ENCODE assay signal across 8 cellular contexts in genomic region chr2:20584637-20585321, GRCh38.
A peak's percentile ranks its signal among the peaks of the same experiment; 100 is the strongest.
DNase-seq lines count a peak whose midpoint lies in the region; ATAC-seq and TF ChIP-seq lines count a peak whose summit lies in the region.

No MANE protein-coding gene starts in this region.

- H3K9me3 ChIP-seq in right atrium auricular region = peaks cover 0 to 6% of the 10 kb centered on the region in 2 donors

- H3K4me3 ChIP-seq in right atrium auricular region (no peak overlapping the region), retinal pigment epithelial cell (ENCODE audit: low read length) (no peak overlapping the region)

- no peaks in the 10 kb centered on the region for H3K36me3 ChIP-seq in right atrium auricular region

- H3K4me1 ChIP-seq in right atrium auricular region = peaks cover 0 to 69% of the 10 kb centered on the region in 2 donors

- peak; percentile 92 for DNase-seq in GM04504 (ENCODE audit: low read depth)
- DNase-seq in right atrium auricular region (ENCODE audit: low spot score) = no peak
- DNase-seq in retinal pigment epithelial cell (ENCODE audit: low read depth) = peak; percentile 98
- no peak for DNase-seq in NCI-H1694 (lab: John Stamatoyannopoulos, UW)
- no peak for DNase-seq in activated T-helper 1 cell treated with anti-CD3 and anti-CD28 coated beads, Interleukin-12 subunit alpha, Interleukin-12 subunit beta, Interleukin-2, Interleukin-4 antibody, amounts not matched to agents 30 ng/mL and 10 ng/mL and 1 ng/mL, durations not matched to agents 14 hours and 24 hours and 36 hours (ENCODE audit: low spot score)
- DNase-seq in natural killer cell = no peak

- H3K4me3 Mint-ChIP-seq in activated T-helper 1 cell treated with anti-CD3 and anti-CD28 coated beads, Interleukin-12 subunit alpha, Interleukin-12 subunit beta, Interleukin-2, Interleukin-4 antibody, amounts not matched to agents 30 ng/mL and 10 ng/mL and 1 ng/mL, durations not matched to agents 14 hours and 24 hours and 36 hours = no peak overlapping the region
- H3K4me3 Mint-ChIP-seq in natural killer cell = no peak overlapping the region

- no peak overlapping the region for H3K27ac Mint-ChIP-seq in activated T-helper 1 cell treated with anti-CD3 and anti-CD28 coated beads, Interleukin-12 subunit alpha, Interleukin-12 subunit beta, Interleukin-2, Interleukin-4 antibody, amounts not matched to agents 30 ng/mL and 10 ng/mL and 1 ng/mL, durations not matched to agents 14 hours and 24 hours and 36 hours
- peak overlapping the region in 1 of 2 donors; percentile 33 for H3K27ac Mint-ChIP-seq in natural killer cell

- H3K27ac ChIP-seq in angular gyrus (ENCODE audit: low read depth, low read length) (peak overlapping the region; percentile 67), right atrium auricular region (peak overlapping the region; percentile 49 to 71)

- no peak for ATAC-seq in HG02610 (IDR thresholded peaks at IDR 0.05; ENCODE audit: unreplicated experiment)
- ATAC-seq in natural killer cell = no peak

- peaks cover 5% of the 10 kb centered on the region for H3K9me3 Mint-ChIP-seq in activated T-helper 1 cell treated with anti-CD3 and anti-CD28 coated beads, Interleukin-12 subunit alpha, Interleukin-12 subunit beta, Interleukin-2, Interleukin-4 antibody, amounts not matched to agents 30 ng/mL and 10 ng/mL and 1 ng/mL, durations not matched to agents 14 hours and 24 hours and 36 hours
- no peaks in the 10 kb centered on the region for H3K9me3 Mint-ChIP-seq in natural killer cell

- intact Hi-C loops in activated T-helper 1 cell treated with anti-CD3 and anti-CD28 coated beads, Interleukin-12 subunit alpha, Interleukin-12 subunit beta, Interleukin-2, Interleukin-4 antibody, amounts not matched to agents 30 ng/mL and 10 ng/mL and 1 ng/mL, durations not matched to agents 14 hours and 24 hours and 36 hours (cut with micrococcal nuclease) = no loop called here
- intact Hi-C loops in natural killer cell (cut with micrococcal nuclease) = no loop called here

- H3K36me3 Mint-ChIP-seq in activated T-helper 1 cell treated with anti-CD3 and anti-CD28 coated beads, Interleukin-12 subunit alpha, Interleukin-12 subunit beta, Interleukin-2, Interleukin-4 antibody, amounts not matched to agents 30 ng/mL and 10 ng/mL and 1 ng/mL, durations not matched to agents 14 hours and 24 hours and 36 hours (ENCODE audit: low read depth) = no peaks in the 10 kb centered on the region
- no peaks in the 10 kb centered on the region for H3K36me3 Mint-ChIP-seq in natural killer cell

- no peak for TF ChIP-seq CTCF in right atrium auricular region (IDR thresholded peaks at IDR 0.05)
- TF ChIP-seq CTCF in retinal pigment epithelial cell (conservative IDR thresholded peaks at IDR 0.05; ENCODE audit: low read depth, low read length) = no peak
- no peak for TF ChIP-seq CTCF in natural killer cell (IDR thresholded peaks at IDR 0.05)

- peaks cover 3% of the 10 kb centered on the region for H3K4me1 Mint-ChIP-seq in activated T-helper 1 cell treated with anti-CD3 and anti-CD28 coated beads, Interleukin-12 subunit alpha, Interleukin-12 subunit beta, Interleukin-2, Interleukin-4 antibody, amounts not matched to agents 30 ng/mL and 10 ng/mL and 1 ng/mL, durations not matched to agents 14 hours and 24 hours and 36 hours (ENCODE audit: low read depth)
- peaks cover 0 to 17% of the 10 kb centered on the region in 2 donors for H3K4me1 Mint-ChIP-seq in natural killer cell

- no peaks in the 10 kb centered on the region for H3K27me3 ChIP-seq in right atrium auricular region

- H3K27me3 Mint-ChIP-seq in activated T-helper 1 cell treated with anti-CD3 and anti-CD28 coated beads, Interleukin-12 subunit alpha, Interleukin-12 subunit beta, Interleukin-2, Interleukin-4 antibody, amounts not matched to agents 30 ng/mL and 10 ng/mL and 1 ng/mL, durations not matched to agents 14 hours and 24 hours and 36 hours (ENCODE audit: insufficient read depth) = peaks cover 2% of the 10 kb centered on the region
- peaks cover 0 to 6% of the 10 kb centered on the region in 2 donors for H3K27me3 Mint-ChIP-seq in natural killer cell (ENCODE audit: low read depth in 2 of 2)

Comparison
In these comparisons a context has a peak if more than half of its experiments do, and no peak if none do; other contexts are left out.
1. DNase-seq: peak in GM04504 (single experiment) and retinal pigment epithelial cell (single experiment); none in right atrium auricular region (single experiment), NCI-H1694 (single experiment), activated T-helper 1 cell treated with anti-CD3 and anti-CD28 coated beads, Interleukin-12 subunit alpha, Interleukin-12 subunit beta, Interleukin-2, Interleukin-4 antibody, amounts not matched to agents 30 ng/mL and 10 ng/mL and 1 ng/mL, durations not matched to agents 14 hours and 24 hours and 36 hours (single experiment) and natural killer cell (single experiment).